24 cellular contexts compared by ENCODE assay signal in genomic region chr20:62599216-62600110, GRCh38. TPM values are rescaled to one million over a fixed set of nuclear protein-coding genes. Genes with fewer than 3 reads are reported as not detected.
"Had no signal": no experiment of that assay in that cellular context is flagged by ENCODE, and none has a peak within 500 bp of the region (broad histone marks: within the 10 kb centered on the region; RNA-seq: fewer than 3 reads in every experiment).

No MANE protein-coding gene starts in this region.

- H3K4me3 ChIP-seq: lower lobe of right lung, mucosa of descending colon, right lobe of liver, skin epidermis, stomach, testis had no signal

- H3K4me3 Mint-ChIP-seq: activated CD4-positive, alpha-beta memory T cell treated with anti-CD3 and anti-CD28 coated beads for 36 hours; activated naive CD4-positive, alpha-beta T cell treated with anti-CD3 and anti-CD28 coated beads, Interleukin-2, amount 10 ng/mL, durations not matched to agents 7 days and 5 days; immature natural killer cell; nephron progenitor cell; stimulated activated memory B cell treated with anti-CD40 and anti-IgM and Interleukin-4, amounts not matched to agents 10 μg/mL and 1 μg/mL and 100 μg/mL, for 72 hours; T-helper 1 cell treated with Interleukin-12 subunit alpha and Interleukin-12 subunit beta and Interleukin-4 antibody, amounts not matched to agents 30 μg/mL and 1 μg/mL, for 36 hours had no signal

- DNase-seq: activated CD4-positive, alpha-beta memory T cell treated with anti-CD3 and anti-CD28 coated beads for 36 hours; activated CD4-positive, alpha-beta T cell treated with anti-CD3 and anti-CD28 coated beads for 48 hours; activated effector memory CD4-positive, alpha-beta T cell treated with anti-CD3 and anti-CD28 coated beads, Interleukin-2, amount 50 U/mL, for 16 hours; activated naive CD4-positive, alpha-beta T cell treated with anti-CD3 and anti-CD28 coated beads, Interleukin-2, amount 10 ng/mL, durations not matched to agents 7 days and 5 days; activated T-cell treated with anti-CD3 and anti-CD28 coated beads, Interleukin-2, amount 50 U/mL, for 72 hours; amygdala; cortex of kidney; foreskin fibroblast; immature natural killer cell; lower lobe of right lung; mesendoderm; nephron progenitor cell; occipital lobe; stimulated activated CD4-positive, alpha-beta T cell treated with anti-CD3 and anti-CD28 coated beads, Interleukin-1b, Interleukin-23, amount 100 ng/mL, for 48 hours; testis; trophoblast cell had no signal

- H3K36me3 Mint-ChIP-seq: activated CD4-positive, alpha-beta memory T cell treated with anti-CD3 and anti-CD28 coated beads for 36 hours; activated naive CD4-positive, alpha-beta T cell treated with anti-CD3 and anti-CD28 coated beads, Interleukin-2, amount 10 ng/mL, durations not matched to agents 7 days and 5 days; immature natural killer cell; stimulated activated memory B cell treated with anti-CD40 and anti-IgM and Interleukin-4, amounts not matched to agents 10 μg/mL and 1 μg/mL and 100 μg/mL, for 72 hours had no signal

- H3K36me3 ChIP-seq: lower lobe of right lung, right lobe of liver, stomach had no signal

- FAIRE-seq: endometrium had no signal

- H3K27ac Mint-ChIP-seq: activated CD4-positive, alpha-beta memory T cell treated with anti-CD3 and anti-CD28 coated beads for 36 hours; activated naive CD4-positive, alpha-beta T cell treated with anti-CD3 and anti-CD28 coated beads, Interleukin-2, amount 10 ng/mL, durations not matched to agents 7 days and 5 days; activated T-cell treated with anti-CD3 and anti-CD28 coated beads, Interleukin-2, amount 50 U/mL, for 72 hours; nephron progenitor cell; T-helper 1 cell treated with Interleukin-12 subunit alpha and Interleukin-12 subunit beta and Interleukin-4 antibody, amounts not matched to agents 30 μg/mL and 1 μg/mL, for 36 hours had no signal

- ATAC-seq: activated T-cell treated with anti-CD3 and anti-CD28 coated beads, Interleukin-2, amount 50 U/mL, for 72 hours; right lobe of liver had no signal

- H3K9me3 Mint-ChIP-seq: activated CD4-positive, alpha-beta memory T cell treated with anti-CD3 and anti-CD28 coated beads for 36 hours; activated naive CD4-positive, alpha-beta T cell treated with anti-CD3 and anti-CD28 coated beads, Interleukin-2, amount 10 ng/mL, durations not matched to agents 7 days and 5 days; activated T-cell treated with anti-CD3 and anti-CD28 coated beads, Interleukin-2, amount 50 U/mL, for 72 hours; immature natural killer cell; nephron progenitor cell; stimulated activated memory B cell treated with anti-CD40 and anti-IgM and Interleukin-4, amounts not matched to agents 10 μg/mL and 1 μg/mL and 100 μg/mL, for 72 hours; T-helper 1 cell treated with Interleukin-12 subunit alpha and Interleukin-12 subunit beta and Interleukin-4 antibody, amounts not matched to agents 30 μg/mL and 1 μg/mL, for 36 hours had no signal

- H3K27me3 ChIP-seq: right lobe of liver, testis had no signal

- H3K27ac ChIP-seq: lower lobe of right lung, right lobe of liver, skin epidermis, stomach, testis had no signal

- H3K9me3 ChIP-seq: lower lobe of right lung, right lobe of liver, stomach, testis had no signal

RNA-seq across cellular contexts. Expression of gene SLCO4A1, which starts 42.8 kb away (rescaled TPM):
- polyA plus RNA-seq: fibroblast of lung had no signal
